In the genomic region with DNA sequence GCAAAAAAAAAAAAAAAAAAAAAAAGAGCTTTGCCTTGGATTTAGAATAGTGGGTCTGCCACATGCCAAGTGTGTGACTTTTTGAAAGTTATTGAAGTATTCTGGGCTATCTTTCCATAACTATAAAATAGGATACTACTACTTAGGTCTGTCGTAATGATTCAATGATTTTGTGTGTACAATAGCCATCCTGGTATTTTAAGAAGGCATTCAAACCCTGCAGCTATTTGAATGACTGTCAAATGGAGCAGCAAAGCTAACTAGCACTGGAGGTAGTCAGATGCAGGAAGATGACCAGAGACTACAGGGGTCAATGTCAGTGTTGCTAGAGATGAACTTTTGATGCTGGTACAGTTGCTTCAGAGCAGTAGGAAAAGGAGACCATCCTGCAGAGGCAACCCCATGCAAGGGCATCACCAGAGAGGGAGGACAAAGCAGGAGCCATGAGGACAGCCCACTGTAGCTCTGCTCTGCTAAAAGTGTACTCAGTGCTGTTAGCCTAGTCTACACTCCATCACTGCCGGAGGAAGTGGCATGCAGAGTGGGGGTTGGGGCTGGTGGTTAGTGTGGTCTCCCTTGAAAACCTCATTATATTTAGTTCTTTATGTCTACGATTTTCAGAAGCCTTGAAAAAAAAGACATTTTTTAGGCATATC, we compare ENCODE assay signal across 9 cellular contexts.
DNase-seq lines count a peak whose midpoint lies in the region; ATAC-seq, FAIRE-seq and TF ChIP-seq lines count a peak whose summit lies in the region.
"Had no signal": no experiment of that assay in that cellular context is flagged by ENCODE, and none has a peak within 500 bp of the region (broad histone marks: within the 10 kb centered on the region; RNA-seq: fewer than 3 reads in every experiment).

No MANE protein-coding gene starts in this region.

- peak; percentile 93 for FAIRE-seq in GM18507 (lab: Jason Lieb, UNC)

- H3K36me3 ChIP-seq in brain microvascular endothelial cell (replicated peaks), result no peaks in the 10 kb centered on the region

- no peak for TF ChIP-seq CTCF in brain microvascular endothelial cell (IDR thresholded peaks at IDR 0.05; ENCODE audit: low read depth, low read length, missing control alignments)

- H3K4me3 Mint-ChIP-seq in activated naive CD4-positive, alpha-beta T cell treated with anti-CD3 and anti-CD28 coated beads, Interleukin-2, amount 50 U/mL, for 24 hours, result peak overlapping the region; percentile 43

- H3K27ac Mint-ChIP-seq in activated naive CD4-positive, alpha-beta T cell treated with anti-CD3 and anti-CD28 coated beads, Interleukin-2, amount 50 U/mL, for 24 hours, result peak overlapping the region; percentile 60

- peak; percentile 55 for ATAC-seq in HG02678 (IDR thresholded peaks at IDR 0.05; ENCODE audit: unreplicated experiment)

- in situ Hi-C loops in brain microvascular endothelial cell (cut with HindIII; ENCODE audit: low pct_ligation_motif_present, low sequenced_read_pairs), result no loop called here

- H3K9me3 Mint-ChIP-seq in activated naive CD4-positive, alpha-beta T cell treated with anti-CD3 and anti-CD28 coated beads, Interleukin-2, amount 50 U/mL, for 24 hours, result no peaks in the 10 kb centered on the region

- peaks cover 84% of the 10 kb centered on the region for H3K4me1 Mint-ChIP-seq in activated naive CD4-positive, alpha-beta T cell treated with anti-CD3 and anti-CD28 coated beads, Interleukin-2, amount 50 U/mL, for 24 hours

- no peak overlapping the region for H3K27ac ChIP-seq in brain microvascular endothelial cell
- H3K27ac ChIP-seq: SK-N-MC had no signal

- H3K36me3 Mint-ChIP-seq in activated naive CD4-positive, alpha-beta T cell treated with anti-CD3 and anti-CD28 coated beads, Interleukin-2, amount 50 U/mL, for 24 hours, result peaks cover 3% of the 10 kb centered on the region

- DNase-seq in GM18507 (ENCODE audit: extremely low spot score, insufficient read length, low read depth) (no peak), OCI-M1 (lab: John Stamatoyannopoulos, UW) (peak; percentile 90), brain microvascular endothelial cell (no peak), GM19240 (ENCODE audit: insufficient read length, low spot score) (no peak), middle frontal gyrus (ENCODE audit: extremely low spot score, low spot score) (no peak)
- peak; percentile 31 to 46 for DNase-seq in stimulated activated CD4-positive, alpha-beta T cell treated with anti-CD3 and anti-CD28 coated beads, Interleukin-15, amount 100 ng/mL, for 1 hour (ENCODE audit: low read depth in 1 of 2, low spot score in 1 of 2)

- H3K27me3 Mint-ChIP-seq in activated naive CD4-positive, alpha-beta T cell treated with anti-CD3 and anti-CD28 coated beads, Interleukin-2, amount 50 U/mL, for 24 hours, result no peaks in the 10 kb centered on the region

- H3K27me3 ChIP-seq in brain microvascular endothelial cell (replicated peaks), result no peaks in the 10 kb centered on the region

- no peak overlapping the region for H3K4me3 ChIP-seq in brain microvascular endothelial cell (ENCODE audit: low read depth, low read length)
- H3K4me3 ChIP-seq: SK-N-MC had no signal

Comparison
In these comparisons a context has a peak if more than half of its experiments do, and no peak if none do; other contexts are left out.
1. DNase-seq: peak in OCI-M1 (single experiment) and stimulated activated CD4-positive, alpha-beta T cell treated with anti-CD3 and anti-CD28 coated beads, Interleukin-15, amount 100 ng/mL, for 1 hour (2 of 2); none in GM18507 (single experiment), brain microvascular endothelial cell (single experiment), GM19240 (single experiment) and middle frontal gyrus (single experiment).